27 cellular contexts compared by ENCODE assay signal in genomic region chr1:198517623-198518022, GRCh38.
DNase-seq lines count a peak whose midpoint lies in the region; ATAC-seq, FAIRE-seq and TF ChIP-seq lines count a peak whose summit lies in the region.
"Had no signal": no experiment of that assay in that cellular context is flagged by ENCODE, and none has a peak within 500 bp of the region (broad histone marks: within the 10 kb centered on the region; RNA-seq: fewer than 3 reads in every experiment).

No MANE protein-coding gene starts in this region.

- no peaks in the 10 kb centered on the region for H3K27me3 Mint-ChIP-seq in central memory CD8-positive, alpha-beta T cell

- peak; percentile 77 for FAIRE-seq in D721Med (lab: Jason Lieb, UNC)
- FAIRE-seq: A549, GM18507, HTR-8/SVneo had no signal

- ATAC-seq in central memory CD8-positive, alpha-beta T cell (replicated peaks; ENCODE audit: extremely low read depth, poor library complexity, severe bottlenecking), result no peak
- ATAC-seq in stimulated activated effector memory CD8-positive, alpha-beta T cell treated with anti-CD3 and anti-CD28 coated beads, Interleukin-12 subunit alpha, Interleukin-12 subunit beta, amount 100 ng/mL, for 72 hours, result peak; percentile 53
- ATAC-seq in HG02588 (IDR thresholded peaks at IDR 0.05; ENCODE audit: unreplicated experiment), result no peak
- no peak for ATAC-seq in GM18858 (IDR thresholded peaks at IDR 0.05; ENCODE audit: unreplicated experiment)
- ATAC-seq: A549; CD8-positive, alpha-beta T cell; Panc1 had no signal

- peak overlapping the region; percentile 49 for H3K4me3 Mint-ChIP-seq in central memory CD8-positive, alpha-beta T cell
- no peak overlapping the region for H3K4me3 Mint-ChIP-seq in stimulated activated effector memory CD8-positive, alpha-beta T cell treated with anti-CD3 and anti-CD28 coated beads, Interleukin-12 subunit alpha, Interleukin-12 subunit beta, amount 100 ng/mL, for 72 hours
- H3K4me3 Mint-ChIP-seq: CD8-positive, alpha-beta T cell had no signal

- no peak for TF ChIP-seq CTCF in D721Med (IDR thresholded peaks at IDR 0.05; ENCODE audit: insufficient read depth, missing control alignments)

- peaks cover 26% of the 10 kb centered on the region for H3K36me3 ChIP-seq in KOPT-K1 (ENCODE audit: insufficient read depth, low read length)

- no peak overlapping the region for H3K27ac Mint-ChIP-seq in central memory CD8-positive, alpha-beta T cell (ENCODE audit: low read depth)
- no peak overlapping the region for H3K27ac Mint-ChIP-seq in stimulated activated effector memory CD8-positive, alpha-beta T cell treated with anti-CD3 and anti-CD28 coated beads, Interleukin-12 subunit alpha, Interleukin-12 subunit beta, amount 100 ng/mL, for 72 hours
- H3K27ac Mint-ChIP-seq: CD8-positive, alpha-beta T cell had no signal

- H3K27ac ChIP-seq in KOPT-K1 (ENCODE audit: low read depth, low read length, poor library complexity, severe bottlenecking), result peak overlapping the region; percentile 96
- H3K27ac ChIP-seq: A549, RWPE1 had no signal

- peaks cover 78% of the 10 kb centered on the region for H3K4me1 Mint-ChIP-seq in central memory CD8-positive, alpha-beta T cell
- H3K4me1 Mint-ChIP-seq in stimulated activated effector memory CD8-positive, alpha-beta T cell treated with anti-CD3 and anti-CD28 coated beads, Interleukin-12 subunit alpha, Interleukin-12 subunit beta, amount 100 ng/mL, for 72 hours, result peaks cover 52% of the 10 kb centered on the region

- no peaks in the 10 kb centered on the region for H3K9me3 Mint-ChIP-seq in central memory CD8-positive, alpha-beta T cell
- H3K9me3 Mint-ChIP-seq in stimulated activated effector memory CD8-positive, alpha-beta T cell treated with anti-CD3 and anti-CD28 coated beads, Interleukin-12 subunit alpha, Interleukin-12 subunit beta, amount 100 ng/mL, for 72 hours, result no peaks in the 10 kb centered on the region
- H3K9me3 Mint-ChIP-seq: CD8-positive, alpha-beta T cell had no signal

- peaks cover 24% of the 10 kb centered on the region for H3K9me3 ChIP-seq in KOPT-K1 (ENCODE audit: insufficient read depth, low read length, poor library complexity, severe bottlenecking)
- H3K9me3 ChIP-seq: A549 had no signal

- DNase-seq in D721Med (ENCODE audit: insufficient read length, low spot score) (no peak), iPS-NIHi11 (ENCODE audit: low spot score) (no peak)
- no peak for DNase-seq in central memory CD8-positive, alpha-beta T cell (ENCODE audit: low spot score in 2 of 2)
- no peak for DNase-seq in stimulated activated effector memory CD8-positive, alpha-beta T cell treated with anti-CD3 and anti-CD28 coated beads, Interleukin-12 subunit alpha, Interleukin-12 subunit beta, amount 100 ng/mL, for 72 hours (ENCODE audit: low spot score in 2 of 2)
- DNase-seq: C1 segment of cervical spinal cord; Calu3; CD8-positive, alpha-beta T cell; DMS153; H7; KG1; NCI-H1092 treated with DMSO at 0.1 percent for 48 hours; NCI-H1436; NCI-H187; NCI-H2081 treated with DMSO at 0.1 percent for 48 hours; NCI-H2171; NCI-H226; NCI-H510A; NCI-H69; SHP77 had no signal

- peaks cover 6% of the 10 kb centered on the region for H3K36me3 Mint-ChIP-seq in central memory CD8-positive, alpha-beta T cell (ENCODE audit: insufficient read depth)
- H3K36me3 Mint-ChIP-seq in stimulated activated effector memory CD8-positive, alpha-beta T cell treated with anti-CD3 and anti-CD28 coated beads, Interleukin-12 subunit alpha, Interleukin-12 subunit beta, amount 100 ng/mL, for 72 hours, result no peaks in the 10 kb centered on the region
- H3K36me3 Mint-ChIP-seq: CD8-positive, alpha-beta T cell had no signal
